ENCODE assay signal across 34 cellular contexts in genomic region chr6:23077797-23078196, GRCh38.
"Had no signal": no experiment of that assay in that cellular context is flagged by ENCODE, and none has a peak within 500 bp of the region (broad histone marks: within the 10 kb centered on the region; RNA-seq: fewer than 3 reads in every experiment).

No MANE protein-coding gene starts in this region.

- ATAC-seq: activated CD4-positive, alpha-beta T cell treated with anti-CD3 and anti-CD28 coated beads for 36 hours; activated CD4-positive, CD25-positive, alpha-beta regulatory T cell treated with anti-CD3 and anti-CD28 coated beads, Interleukin-2, amount 50 U/mL, for 24 hours; activated CD8-positive, alpha-beta memory T cell treated with anti-CD3 and anti-CD28 coated beads, Interleukin-2, amount 10 ng/mL, durations not matched to agents 7 days and 5 days; activated CD8-positive, alpha-beta T cell treated with anti-CD3 and anti-CD28 coated beads, Interleukin-2, amount 10 ng/mL, durations not matched to agents 7 days and 5 days; activated naive CD4-positive, alpha-beta T cell treated with anti-CD3 and anti-CD28 coated beads, Interleukin-2, amount 50 U/mL, for 72 hours; activated T-cell treated with anti-CD3 and anti-CD28 coated beads, Interleukin-2, amount 50 U/mL, for 4 hours; activated T-cell treated with anti-CD3 and anti-CD28 coated beads, Interleukin-2, amount 50 U/mL, for 72 hours; activated T-helper 17 cell treated with anti-CD3 and anti-CD28 coated beads, Interleukin-2, amount 50 U/mL, for 72 hours; body of pancreas; WTC11 had no signal

- DNase-seq: activated CD4-positive, alpha-beta memory T cell treated with anti-CD3 and anti-CD28 coated beads, Interleukin-2, amount 10 ng/mL, durations not matched to agents 7 days and 5 days; activated CD4-positive, alpha-beta T cell treated with anti-CD3 and anti-CD28 coated beads for 1 hour; activated CD4-positive, alpha-beta T cell treated with anti-CD3 and anti-CD28 coated beads for 36 hours; activated CD4-positive, alpha-beta T cell treated with anti-CD3 and anti-CD28 coated beads for 48 hours; activated CD4-positive, alpha-beta T cell treated with anti-CD3 and anti-CD28 coated beads, Interleukin-2, amount 10 ng/mL, durations not matched to agents 7 days and 5 days; activated CD4-positive, alpha-beta T cell treated with anti-CD3 and anti-CD28 coated beads, Interleukin-2, amount 50 U/mL, for 48 hours; activated CD4-positive, CD25-positive, alpha-beta regulatory T cell; activated CD8-positive, alpha-beta memory T cell treated with anti-CD3 and anti-CD28 coated beads for 24 hours; activated CD8-positive, alpha-beta memory T cell treated with anti-CD3 and anti-CD28 coated beads, Interleukin-2, amount 10 ng/mL, durations not matched to agents 7 days and 5 days; activated CD8-positive, alpha-beta memory T cell treated with anti-CD3 and anti-CD28 coated beads, Interleukin-2, amount 50 U/mL, for 48 hours; activated CD8-positive, alpha-beta T cell treated with anti-CD3 and anti-CD28 coated beads, Interleukin-2, amount 10 ng/mL, durations not matched to agents 7 days and 5 days; activated effector memory CD4-positive, alpha-beta T cell treated with anti-CD3 and anti-CD28 coated beads, Interleukin-2, amount 50 U/mL, for 16 hours; activated gamma-delta T cell treated with Interleukin-2 at 50 U/mL for 16 hours; activated naive CD4-positive, alpha-beta T cell; activated naive CD4-positive, alpha-beta T cell treated with anti-CD3 and anti-CD28 coated beads for 36 hours; activated naive CD4-positive, alpha-beta T cell treated with anti-CD3 and anti-CD28 coated beads, Interleukin-2, amount 50 U/mL, for 16 hours; activated naive CD8-positive, alpha-beta T cell treated with anti-CD3 and anti-CD28 coated beads for 36 hours; activated T-cell treated with anti-CD3 and anti-CD28 coated beads, Interleukin-2, amount 50 U/mL, for 1 hour; activated T-cell treated with anti-CD3 and anti-CD28 coated beads, Interleukin-2, amount 50 U/mL, for 4 hours; activated T-cell treated with anti-CD3 and anti-CD28 coated beads, Interleukin-2, amount 50 U/mL, for 72 hours; adrenal gland; amniotic stem cell; aorta; body of pancreas; brain microvascular endothelial cell; central memory CD4-positive, alpha-beta T cell; T-helper 1 cell; T-helper 2 cell; T-helper 9 cell; WERI-Rb-1 had no signal
